ENCODE assay signal across 8 cellular contexts in the genomic region with DNA sequence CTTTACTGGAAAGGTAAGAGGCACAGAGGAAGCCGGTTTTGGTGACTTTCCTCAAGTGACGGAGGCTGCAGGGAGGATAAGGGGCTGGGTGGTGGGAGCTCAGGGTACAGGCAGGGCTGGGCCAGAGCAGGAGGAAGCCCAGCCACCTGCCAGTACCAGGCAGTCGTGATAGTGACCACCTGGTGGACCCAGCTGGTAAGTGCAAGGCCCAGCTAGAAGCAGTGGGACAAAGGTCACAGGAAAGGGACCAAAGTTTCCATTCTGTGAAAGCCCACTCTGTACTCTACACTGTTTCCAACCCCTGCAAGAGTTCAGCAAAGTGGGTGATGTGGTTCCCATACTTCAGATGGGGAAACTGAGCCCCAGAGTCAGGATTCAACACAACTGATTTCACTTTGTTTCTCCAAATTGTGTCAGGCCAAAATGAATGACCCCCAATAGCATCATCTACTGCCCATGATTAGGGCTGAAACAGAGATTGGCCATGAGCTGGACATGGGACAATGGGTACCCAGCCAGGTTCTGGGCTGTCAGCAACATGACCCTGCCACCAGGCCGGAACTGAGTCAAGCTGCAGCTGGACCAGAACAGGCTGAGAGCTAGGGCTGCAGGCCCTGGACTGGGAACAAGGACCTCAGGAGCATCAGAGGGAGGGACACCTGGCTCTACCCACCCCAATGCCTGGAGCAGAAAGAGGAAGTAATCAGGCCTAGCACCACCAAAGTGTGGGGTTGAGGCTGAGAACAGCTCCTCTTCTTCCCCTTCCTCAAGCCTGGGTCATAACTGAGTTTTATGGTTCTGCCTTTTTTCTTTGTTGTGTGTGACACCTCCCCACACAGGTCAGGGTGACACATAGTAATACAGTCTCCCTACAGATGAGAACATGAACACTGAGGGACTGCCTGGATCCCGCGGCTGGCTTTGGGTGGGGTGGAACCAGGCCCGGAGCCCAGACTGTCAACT. TPM values are rescaled to one million over a fixed set of nuclear protein-coding genes. Genes with fewer than 3 reads are reported as not detected.
DNase-seq lines count a peak whose midpoint lies in the region; ATAC-seq, FAIRE-seq and TF ChIP-seq lines count a peak whose summit lies in the region.

No MANE protein-coding gene starts in this region.

- H3K9me3 ChIP-seq in PC-3 (ENCODE audit: low read length), result no peaks in the 10 kb centered on the region
- no peaks in the 10 kb centered on the region for H3K9me3 ChIP-seq in kidney (ENCODE audit: control insufficient read depth in 1 of 2, low read length in 2 of 2)

- peaks cover 37% of the 10 kb centered on the region for H3K27me3 ChIP-seq in PC-3 (ENCODE audit: low read length)

- intact Hi-C loops in PC-3 (cut with micrococcal nuclease) (no loop called here), natural killer cell (cut with micrococcal nuclease) (no loop called here), kidney (cut with DNase I) (no loop called here)

- no peaks in the 10 kb centered on the region for H3K36me3 ChIP-seq in PC-3 (ENCODE audit: low read depth, low read length)
- no peaks in the 10 kb centered on the region for H3K36me3 ChIP-seq in kidney (ENCODE audit: control insufficient read depth in 1 of 2, insufficient read depth in 2 of 2, low read length in 2 of 2)

- peak; percentile 70 for ATAC-seq in PC-3
- ATAC-seq in natural killer cell, result peak in 2 of 3 donors; percentile 34 to 45

- TF ChIP-seq CTCF in PC-3 (conservative IDR thresholded peaks at IDR 0.05; ENCODE audit: low read depth, low read length) (peak; percentile 66), choroid plexus epithelial cell (conservative IDR thresholded peaks at IDR 0.05; ENCODE audit: low read depth, low read length) (peak; percentile 63), natural killer cell (IDR thresholded peaks at IDR 0.05) (no peak), kidney (IDR thresholded peaks at IDR 0.05; ENCODE audit: borderline replicate concordance, extremely low read depth, insufficient read depth) (no peak)

- DNase-seq in stimulated activated CD4-positive, alpha-beta T cell treated with anti-CD3 and anti-CD28 coated beads, Interleukin-12 subunit alpha, Interleukin-12 subunit beta, amount 100 ng/mL, for 48 hours (ENCODE audit: low read depth in 2 of 3, low spot score in 1 of 3), result peak; percentile 2 to 13 (median 7)
- no peak for DNase-seq in stimulated activated CD4-positive, alpha-beta T cell treated with anti-CD3 and anti-CD28 coated beads, Interleukin-12 subunit alpha, Interleukin-12 subunit beta, amount 100 ng/mL, for 4 hours
- DNase-seq in PC-3 (peak; percentile 48), choroid plexus epithelial cell (ENCODE audit: low read depth) (peak; percentile 23), natural killer cell (no peak), C1 segment of cervical spinal cord (lab: John Stamatoyannopoulos, UW) (no peak), NCI-H526 treated with DMSO at 0.1 percent for 48 hours (lab: John Stamatoyannopoulos, UW) (no peak), kidney (no peak)

- no peak overlapping the region for H3K4me2 ChIP-seq in PC-3 (ENCODE audit: low read length)

- no peaks in the 10 kb centered on the region for H3K9me3 Mint-ChIP-seq in natural killer cell

- H3F3A ChIP-seq in PC-3 (ENCODE audit: low read length, unreplicated experiment), result no peaks in the 10 kb centered on the region

- no peak overlapping the region for H3K27ac Mint-ChIP-seq in natural killer cell

- no peaks in the 10 kb centered on the region for H3K36me3 Mint-ChIP-seq in natural killer cell

- H2AFZ ChIP-seq in PC-3 (ENCODE audit: low read length), result no peak overlapping the region

- H3K79me2 ChIP-seq in PC-3 (ENCODE audit: low read length), result no peaks in the 10 kb centered on the region

- H4K20me1 ChIP-seq in PC-3 (ENCODE audit: low read length), result no peaks in the 10 kb centered on the region

- H3K27me3 Mint-ChIP-seq in natural killer cell (ENCODE audit: low read depth in 2 of 2), result peaks cover 0 to 4% of the 10 kb centered on the region in 2 donors

- no peak overlapping the region for H3K9ac ChIP-seq in PC-3 (ENCODE audit: low read length)
- no peak overlapping the region for H3K9ac ChIP-seq in kidney (ENCODE audit: low read length in 2 of 2)

- H3K4me1 Mint-ChIP-seq in natural killer cell, result no peaks in the 10 kb centered on the region

- no TSS peak for BruUV-seq in PC-3 (replicated peaks; lab: Mats Ljungman, UMichigan)

- CTCF ChIA-PET in PC-3 (lab: Charles Lee), result interaction anchor here (0.6 kb wide), 1 partner anchor 9 kb away, joined by 3 read pairs; no protein-coding TSS in a partner anchor

- no peaks in the 10 kb centered on the region for H3K9me2 ChIP-seq in PC-3 (replicated peaks; ENCODE audit: low read length)

- H3K4me3 ChIP-seq in PC-3 (ENCODE audit: low read length) (no peak overlapping the region), choroid plexus epithelial cell (ENCODE audit: low read depth, low read length) (no peak overlapping the region), kidney (ENCODE audit: low read length in 2 of 2) (no peak overlapping the region)

- POLR2A ChIA-PET in PC-3 (lab: Charles Lee; ENCODE audit: unreplicated experiment), result interaction anchor here (0.5 kb wide), 1 partner anchor 65 kb away, joined by 6 read pairs; no protein-coding TSS in a partner anchor

- no peak overlapping the region for H3K27ac ChIP-seq in PC-3 (ENCODE audit: low read length)
- no peak overlapping the region for H3K27ac ChIP-seq in kidney (ENCODE audit: low read depth in 2 of 2, low read length in 2 of 2)

- no peak for FAIRE-seq in kidney (lab: Jason Lieb, UNC)

- no peak overlapping the region for H3K4me3 Mint-ChIP-seq in natural killer cell

- no peaks in the 10 kb centered on the region for H3K4me1 ChIP-seq in PC-3 (ENCODE audit: insufficient read depth, low read length)
- H3K4me1 ChIP-seq in kidney (ENCODE audit: control insufficient read depth in 1 of 2, insufficient read depth in 1 of 2, low read depth in 1 of 2, low read length in 2 of 2), result no peaks in the 10 kb centered on the region

RNA-seq across cellular contexts. Expression of gene KCNN3, which starts 50.2 kb away (rescaled TPM):
- 0.12 and 0.26 TPM in 2 replicates for total RNA-seq in PC-3 (2014; rRNA removed)
- under 1 TPM in 2 of 3 donors, not detected in 1; 0.05 to 0.95 TPM for total RNA-seq in natural killer cell
- total RNA-seq in kidney, result 5.6 TPM
- polyA plus RNA-seq in kidney (ENCODE audit: insufficient read depth, low read depth, low replicate concordance), result 2.6 TPM

Comparison
In these comparisons a context has a peak if more than half of its experiments do, and no peak if none do; other contexts are left out.
1. DNase-seq: peak in stimulated activated CD4-positive, alpha-beta T cell treated with anti-CD3 and anti-CD28 coated beads, Interleukin-12 subunit alpha, Interleukin-12 subunit beta, amount 100 ng/mL, for 48 hours (3 of 3), PC-3 (single experiment) and choroid plexus epithelial cell (single experiment); none in stimulated activated CD4-positive, alpha-beta T cell treated with anti-CD3 and anti-CD28 coated beads, Interleukin-12 subunit alpha, Interleukin-12 subunit beta, amount 100 ng/mL, for 4 hours (single experiment), natural killer cell (single experiment), C1 segment of cervical spinal cord (0 of 14), NCI-H526 treated with DMSO at 0.1 percent for 48 hours (single experiment) and kidney (single experiment).
2. CTCF ChIP-seq: peak in PC-3 (single experiment) and choroid plexus epithelial cell (single experiment); none in natural killer cell (single experiment) and kidney (single experiment).